ENCODE assay signal across 27 cellular contexts in the genomic region with DNA sequence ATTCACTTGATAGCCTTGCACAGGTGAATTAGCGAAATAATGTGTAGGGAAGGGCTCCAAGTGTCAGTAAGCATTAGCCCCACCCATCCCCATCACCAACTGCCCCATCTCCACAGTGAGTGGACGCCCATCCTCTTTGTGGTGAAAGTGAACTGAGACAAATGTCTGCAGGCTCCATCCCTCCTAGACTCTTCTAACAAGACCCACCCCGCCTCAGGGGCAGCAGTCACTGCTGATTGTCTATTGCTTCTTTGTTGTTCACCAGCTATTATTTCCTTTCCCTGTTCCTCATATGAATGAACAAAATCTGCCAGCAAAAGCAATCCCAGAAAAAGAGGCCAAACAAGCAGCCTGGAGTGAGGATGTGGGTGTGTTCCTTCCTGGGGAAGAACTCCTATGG.
"Had no signal": no experiment of that assay in that cellular context is flagged by ENCODE, and none has a peak within 500 bp of the region (broad histone marks: within the 10 kb centered on the region; RNA-seq: fewer than 3 reads in every experiment).

No MANE protein-coding gene starts in this region.

- H3K4me1 Mint-ChIP-seq: immature natural killer cell; mesothelial cell of epicardium; naive B cell; naive thymus-derived CD8-positive, alpha-beta T cell had no signal

- H3K27me3 Mint-ChIP-seq: naive B cell had no signal

- H3K36me3 ChIP-seq: esophagus squamous epithelium, gastrocnemius medialis, lower lobe of right lung had no signal

- H3K27me3 ChIP-seq: esophagus squamous epithelium, gastrocnemius medialis, hepatocyte had no signal

- H3K4me1 ChIP-seq: esophagus squamous epithelium, gastrocnemius medialis, lower lobe of right lung had no signal

- H3K27ac Mint-ChIP-seq: effector memory CD8-positive, alpha-beta T cell; immature natural killer cell; mesothelial cell of epicardium; naive B cell; naive thymus-derived CD8-positive, alpha-beta T cell had no signal

- H3K4me3 ChIP-seq: coronary artery, esophagus squamous epithelium, gastrocnemius medialis, hepatocyte, lower lobe of right lung, mucosa of descending colon had no signal

- ATAC-seq: effector memory CD8-positive, alpha-beta T cell; esophagus mucosa; gastrocnemius medialis; left colon; left lobe of liver; left ventricle myocardium superior; lower lobe of right lung; mucosa of descending colon; naive thymus-derived CD8-positive, alpha-beta T cell had no signal

- H3K9me3 Mint-ChIP-seq: effector memory CD8-positive, alpha-beta T cell; immature natural killer cell; mesothelial cell of epicardium had no signal

- H3K36me3 Mint-ChIP-seq: immature natural killer cell; mesothelial cell of epicardium; naive B cell; naive thymus-derived CD8-positive, alpha-beta T cell had no signal

- H3K27ac ChIP-seq: coronary artery, epithelial cell of prostate, esophagus squamous epithelium, gastrocnemius medialis, hepatocyte, lower lobe of right lung had no signal

- DNase-seq: effector CD8-positive, alpha-beta T cell; effector memory CD8-positive, alpha-beta T cell; erythroblast; esophagus squamous epithelium; foreskin fibroblast; foreskin melanocyte; gastrocnemius medialis; glutamatergic neuron; head of caudate nucleus; hypothalamus; immature natural killer cell; islet precursor cell; kidney; kidney glomerular epithelial cell; left colon; left ventricle myocardium superior; lower lobe of right lung; mesenchymal stem cell; mucosa of descending colon; naive B cell; naive thymus-derived CD8-positive, alpha-beta T cell had no signal

- H3K9me3 ChIP-seq: esophagus squamous epithelium, gastrocnemius medialis, lower lobe of right lung, mucosa of descending colon had no signal

- H3K4me3 Mint-ChIP-seq: effector memory CD8-positive, alpha-beta T cell; immature natural killer cell; mesothelial cell of epicardium; naive thymus-derived CD8-positive, alpha-beta T cell had no signal
